Comparison of ENCODE assay signal across 8 cellular contexts in genomic region chr10:84205049-84205852, GRCh38. TPM values are rescaled to one million over a fixed set of nuclear protein-coding genes. Genes with fewer than 3 reads are reported as not detected.
DNase-seq lines count a peak whose midpoint lies in the region; ATAC-seq and TF ChIP-seq lines count a peak whose summit lies in the region.

No MANE protein-coding gene starts in this region.

- 46% methylated on average over 8 of the region's 8 CpGs for WGBS in hepatocyte (ENCODE audit: low lambda C conversion rate, missing lambda C conversion rate)

- H3K4me3 ChIP-seq in hepatocyte: no peak overlapping the region

- no peaks in the 10 kb centered on the region for H3K79me2 ChIP-seq in hepatocyte

- peak; percentile 69 for TF ChIP-seq CTCF in hepatocyte (IDR thresholded peaks at IDR 0.05; ENCODE audit: poor library complexity)

- ATAC-seq in GM21723 (IDR thresholded peaks at IDR 0.05; ENCODE audit: unreplicated experiment): peak; percentile 82

- no peak overlapping the region for H2AFZ ChIP-seq in hepatocyte

- no peaks in the 10 kb centered on the region for H3K4me1 ChIP-seq in hepatocyte (ENCODE audit: insufficient read depth)

- no peaks in the 10 kb centered on the region for H3K9me3 ChIP-seq in hepatocyte (ENCODE audit: low read depth)

- H3K36me3 ChIP-seq in hepatocyte (replicated peaks; ENCODE audit: insufficient read depth, low read depth): no peaks in the 10 kb centered on the region

- no peak overlapping the region for H3K4me2 ChIP-seq in hepatocyte

- no peaks in the 10 kb centered on the region for H3K9me2 ChIP-seq in hepatocyte (replicated peaks; ENCODE audit: insufficient read depth)

- DNase-seq in GM04504 (ENCODE audit: low read depth) (peak; percentile 10), KG1 (lab: John Stamatoyannopoulos, UW) (peak; percentile 40), T follicular helper cell (ENCODE audit: low read depth) (peak; percentile 41), amniotic epithelial cell (ENCODE audit: low read depth) (peak; percentile 32), hepatocyte (ENCODE audit: low spot score) (peak; percentile 72), NCI-H1930 (lab: John Stamatoyannopoulos, UW) (no peak)
- peak; percentile 39 to 66 for DNase-seq in stimulated activated CD4-positive, alpha-beta T cell treated with anti-CD3 and anti-CD28 coated beads, Interleukin-12 subunit alpha, Interleukin-12 subunit beta, amount 100 ng/mL, for 24 hours (ENCODE audit: low read depth in 2 of 2)

- H3K27ac ChIP-seq in hepatocyte: no peak overlapping the region

- H3K27me3 ChIP-seq in hepatocyte: no peaks in the 10 kb centered on the region

- no peaks in the 10 kb centered on the region for H4K20me1 ChIP-seq in hepatocyte (ENCODE audit: insufficient read depth, poor library complexity, severe bottlenecking)

RNA-seq across cellular contexts. Expression of gene CDHR1, which starts 10.9 kb away (rescaled TPM):
- total RNA-seq in hepatocyte: 0.03 and 0.24 TPM in 2 replicates
- 0.17 TPM in 1 of 2 replicates, not detected in the other for polyA plus RNA-seq in hepatocyte

RNA-seq across cellular contexts. Expression of gene LRIT2, which starts 20.1 kb away (rescaled TPM):
- not detected in 2 replicates for total RNA-seq in hepatocyte
- not detected in 2 replicates for polyA plus RNA-seq in hepatocyte

RNA-seq across cellular contexts. Expression of gene GPR15LG, which starts 31.6 kb away (rescaled TPM):
- 0.52 and 2.6 TPM in 2 replicates for total RNA-seq in hepatocyte
- polyA plus RNA-seq in hepatocyte: 0.45 and 1.9 TPM in 2 replicates

RNA-seq across cellular contexts. Expression of gene LRIT1, which starts 36.1 kb away (rescaled TPM):
- not detected in 2 replicates for total RNA-seq in hepatocyte
- polyA plus RNA-seq in hepatocyte: not detected in 2 replicates

RNA-seq across cellular contexts. Expression of gene RGR, which starts 39.6 kb away (rescaled TPM):
- not detected in 2 replicates for total RNA-seq in hepatocyte
- polyA plus RNA-seq in hepatocyte: not detected in 2 replicates

Comparison
In these comparisons a context has a peak if more than half of its experiments do, and no peak if none do; other contexts are left out.
1. DNase-seq: peak in GM04504 (single experiment), KG1 (single experiment), T follicular helper cell (single experiment), amniotic epithelial cell (single experiment), hepatocyte (single experiment) and stimulated activated CD4-positive, alpha-beta T cell treated with anti-CD3 and anti-CD28 coated beads, Interleukin-12 subunit alpha, Interleukin-12 subunit beta, amount 100 ng/mL, for 24 hours (2 of 2); none in NCI-H1930 (0 of 2).